ENCODE assay signal across 1 cellular context in genomic region chr2:119011162-119011909, GRCh38.
TF ChIP-seq lines count a peak whose summit lies in the region.

No MANE protein-coding gene starts in this region.

TF ChIP-seq in HepG2, 621 proteins besides CTCF, POLR2A, EP300 and RAD21 (continued from another document and continues in another):
- TF ChIP-seq CREB3 (CRISPR knock-in tag; IDR thresholded peaks at IDR 0.05): no peak
- 0 out of 2 replicates have a peak, but pooled peaks have one; percentile 25 for TF ChIP-seq NRL (CRISPR knock-in tag; IDR thresholded peaks at IDR 0.05; ENCODE audit: borderline replicate concordance)
- TF ChIP-seq FIP1L1 (IDR thresholded peaks at IDR 0.05; ENCODE audit: borderline replicate concordance, insufficient read depth, low read depth, low read length): no peak
- no peak for TF ChIP-seq ZNF317 (CRISPR knock-in tag; IDR thresholded peaks at IDR 0.05)
- no peak for TF ChIP-seq RBM39 (IDR thresholded peaks at IDR 0.05; ENCODE audit: low read depth, low read length, poor library complexity, severe bottlenecking)
- TF ChIP-seq IRF2 (CRISPR knock-in tag; IDR thresholded peaks at IDR 0.05): no peak
- TF ChIP-seq HMGXB4 (CRISPR knock-in tag; IDR thresholded peaks at IDR 0.05; ENCODE audit: borderline replicate concordance in 1 of 2, low read depth in 1 of 2): 0 out of 4 replicates have a peak, but pooled peaks of 1 of the 2 experiments have one; percentile 29
- TF ChIP-seq FOSL1 (CRISPR knock-in tag; IDR thresholded peaks at IDR 0.05; ENCODE audit: borderline replicate concordance): no peak
- TF ChIP-seq ZNF329 (CRISPR knock-in tag; IDR thresholded peaks at IDR 0.05; ENCODE audit: low read depth): no peak
- TF ChIP-seq ZNF598 (CRISPR knock-in tag; IDR thresholded peaks at IDR 0.05; ENCODE audit: borderline replicate concordance): 0 out of 2 replicates have a peak, but pooled peaks have one; percentile 75
- TF ChIP-seq ZHX2 (IDR thresholded peaks at IDR 0.05; ENCODE audit: low read depth): no peak
- TF ChIP-seq ZHX2 (CRISPR knock-in tag; IDR thresholded peaks at IDR 0.05; ENCODE audit: borderline replicate concordance): no peak
- TF ChIP-seq MYPOP (CRISPR knock-in tag; IDR thresholded peaks at IDR 0.05): no peak
- no peak for TF ChIP-seq ZNF609 (CRISPR knock-in tag; IDR thresholded peaks at IDR 0.05; ENCODE audit: borderline replicate concordance)
- TF ChIP-seq ZNF556 (CRISPR knock-in tag; IDR thresholded peaks at IDR 0.05; ENCODE audit: borderline replicate concordance): 0 out of 2 replicates have a peak, but pooled peaks have one; percentile 52
- TF ChIP-seq FOXO4 (CRISPR knock-in tag; conservative IDR thresholded peaks at IDR 0.05): no peak
- TF ChIP-seq FOXP4 (CRISPR knock-in tag; IDR thresholded peaks at IDR 0.05): no peak
- peak; percentile 59 for TF ChIP-seq HNRNPLL (IDR thresholded peaks at IDR 0.05; ENCODE audit: low read depth, low read length, poor library complexity, severe bottlenecking)
- TF ChIP-seq GABPB1 (CRISPR knock-in tag; IDR thresholded peaks at IDR 0.05): peak; percentile 62; the same call in 1 of the 2 replicates
- TF ChIP-seq ZBTB34 (CRISPR knock-in tag; IDR thresholded peaks at IDR 0.05): no peak
- TF ChIP-seq AHR (CRISPR knock-in tag; IDR thresholded peaks at IDR 0.05): no peak
- TF ChIP-seq ZNF33B (CRISPR knock-in tag; IDR thresholded peaks at IDR 0.05): no peak
- 0 out of 2 replicates have a peak, but pooled peaks have one; percentile 51 for TF ChIP-seq ZNF772 (CRISPR knock-in tag; IDR thresholded peaks at IDR 0.05)
- TF ChIP-seq ATF4 (CRISPR knock-in tag; IDR thresholded peaks at IDR 0.05): no peak
- no peak for TF ChIP-seq GPN1 (CRISPR knock-in tag; IDR thresholded peaks at IDR 0.05; ENCODE audit: borderline replicate concordance)
- TF ChIP-seq NR2F2 (IDR thresholded peaks at IDR 0.05; ENCODE audit: borderline replicate concordance, low read depth): no peak
- TF ChIP-seq NFKB2 (CRISPR knock-in tag; IDR thresholded peaks at IDR 0.05; ENCODE audit: borderline replicate concordance): peak; percentile 50; the same call in 1 of the 2 replicates
- TF ChIP-seq ZNF567 (CRISPR knock-in tag; IDR thresholded peaks at IDR 0.05; ENCODE audit: borderline replicate concordance): no peak
- TF ChIP-seq UBTF (CRISPR knock-in tag; IDR thresholded peaks at IDR 0.05): peak; percentile 60; the same call in 1 of the 2 replicates
- no peak for TF ChIP-seq IRX3 (CRISPR knock-in tag; IDR thresholded peaks at IDR 0.05; ENCODE audit: borderline replicate concordance, low read depth)
- TF ChIP-seq ZNF563 (CRISPR knock-in tag; IDR thresholded peaks at IDR 0.05): no peak
- 0 out of 2 replicates have a peak, but pooled peaks have one; percentile 24 for TF ChIP-seq FOXO1 (CRISPR knock-in tag; IDR thresholded peaks at IDR 0.05)
